In genomic region chr2:12957251-12957650, GRCh38 we compare ENCODE assay signal across 18 cellular contexts.
"Had no signal": no experiment of that assay in that cellular context is flagged by ENCODE, and none has a peak within 500 bp of the region (broad histone marks: within the 10 kb centered on the region; RNA-seq: fewer than 3 reads in every experiment).

No MANE protein-coding gene starts in this region.

- DNase-seq: Karpas-422, KG1, MG63, NCI-H1092, NCI-H1105 treated with DMSO at 0.1 percent for 48 hours, NCI-H1417 treated with DMSO at 0.1 percent for 48 hours, NCI-H146, NCI-H187, NCI-H2029, NCI-H2081 treated with DMSO at 0.1 percent for 48 hours, NCI-H2171, NCI-H226, NCI-H446, NCI-H510A, NCI-H524 treated with DMSO at 0.1 percent for 48 hours, NCI-H69, NCI-H774, SHP77 treated with DMSO at 0.1 percent for 48 hours had no signal
